23 cellular contexts compared by ENCODE assay signal in the genomic region with DNA sequence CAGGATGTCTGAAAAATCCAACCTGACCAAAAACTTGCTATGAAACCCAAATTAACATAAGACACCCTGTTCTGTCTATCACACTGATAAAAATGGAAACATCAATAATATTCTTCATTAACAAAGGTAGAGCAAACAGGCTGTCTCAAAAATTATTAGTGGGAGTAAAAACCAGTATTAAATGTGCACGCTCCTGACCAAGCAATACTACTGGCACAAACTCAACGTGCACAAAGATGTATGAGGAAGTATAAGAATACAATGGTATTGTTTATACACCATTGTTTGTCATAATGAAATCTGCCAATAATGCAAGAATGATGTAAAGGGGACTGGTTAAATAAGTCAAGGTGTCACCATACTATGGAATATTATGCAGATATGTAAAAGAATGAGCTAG.
DNase-seq lines count a peak whose midpoint lies in the region; ATAC-seq and TF ChIP-seq lines count a peak whose summit lies in the region.
"Had no signal": no experiment of that assay in that cellular context is flagged by ENCODE, and none has a peak within 500 bp of the region (broad histone marks: within the 10 kb centered on the region; RNA-seq: fewer than 3 reads in every experiment).

No MANE protein-coding gene starts in this region.

- H3K27me3 ChIP-seq in RWPE2 (ENCODE audit: insufficient read depth, poor library complexity, severe bottlenecking) (no peaks in the 10 kb centered on the region), esophagus muscularis mucosa (no peaks in the 10 kb centered on the region), stomach (no peaks in the 10 kb centered on the region)
- H3K27me3 ChIP-seq: left lung, ovary, upper lobe of left lung had no signal

- peaks cover 17% of the 10 kb centered on the region for H3K4me1 ChIP-seq in RWPE2 (ENCODE audit: insufficient read depth, poor library complexity, severe bottlenecking)
- H3K4me1 ChIP-seq in esophagus muscularis mucosa = peaks cover 10 to 19% (median 16%) of the 10 kb centered on the region in 4 donors
- H3K4me1 ChIP-seq in stomach = peaks cover 0 to 22% (median 14%) of the 10 kb centered on the region in 4 donors

- H3K4me3 ChIP-seq in RWPE2 (ENCODE audit: severe bottlenecking) = no peak overlapping the region
- H3K4me3 ChIP-seq in esophagus muscularis mucosa = no peak overlapping the region
- H3K4me3 ChIP-seq in stomach = no peak overlapping the region
- H3K4me3 ChIP-seq: left lung, mucosa of descending colon, ovary, upper lobe of left lung had no signal

- H3K9me3 Mint-ChIP-seq in HFFc6 = no peaks in the 10 kb centered on the region
- H3K9me3 Mint-ChIP-seq: natural killer cell treated with Interleukin-12 subunit alpha and Interleukin-12 subunit beta and Interleukin-15 and Interleukin-18, amount 100 ng/mL, for 72 hours had no signal

- H3K36me3 ChIP-seq in RWPE2 (ENCODE audit: low read depth) (no peaks in the 10 kb centered on the region), esophagus muscularis mucosa (no peaks in the 10 kb centered on the region), stomach (no peaks in the 10 kb centered on the region)
- H3K36me3 ChIP-seq: left lung, ovary, upper lobe of left lung had no signal

- no peak for TF ChIP-seq POLR2A in esophagus muscularis mucosa (IDR thresholded peaks at IDR 0.05; ENCODE audit: low read depth)
- TF ChIP-seq POLR2A in stomach (IDR thresholded peaks at IDR 0.05) = no peak

- H3K4me3 Mint-ChIP-seq in HFFc6 = peak overlapping the region; percentile 55
- H3K4me3 Mint-ChIP-seq: activated naive CD8-positive, alpha-beta T cell; CD4-positive, CD25-positive, alpha-beta regulatory T cell; natural killer cell treated with Interleukin-12 subunit alpha and Interleukin-12 subunit beta and Interleukin-15 and Interleukin-18, amount 100 ng/mL, for 72 hours; T-helper 17 cell had no signal

- ATAC-seq in RWPE2 (ENCODE audit: low read depth) (no peak), left colon (no peak)
- ATAC-seq: HCT116; natural killer cell treated with Interleukin-12 subunit alpha and Interleukin-12 subunit beta and Interleukin-15 and Interleukin-18, amount 100 ng/mL, for 72 hours; T-helper 17 cell had no signal

- no peak for TF ChIP-seq CTCF in HFFc6 (IDR thresholded peaks at IDR 0.05)
- no peak for TF ChIP-seq CTCF in RWPE2 (IDR thresholded peaks at IDR 0.05; ENCODE audit: poor library complexity, severe bottlenecking)
- TF ChIP-seq CTCF in esophagus muscularis mucosa (IDR thresholded peaks at IDR 0.05) = no peak
- no peak for TF ChIP-seq CTCF in stomach (IDR thresholded peaks at IDR 0.05)

- H3K9me3 ChIP-seq in RWPE2 (ENCODE audit: severe bottlenecking) (no peaks in the 10 kb centered on the region), esophagus muscularis mucosa (no peaks in the 10 kb centered on the region), stomach (peaks cover 0 to 4% (median 0%) of the 10 kb centered on the region in 4 donors)
- H3K9me3 ChIP-seq: left lung, mucosa of descending colon, ovary, upper lobe of left lung had no signal

- no peak for TF ChIP-seq EP300 in esophagus muscularis mucosa (IDR thresholded peaks at IDR 0.05)
- TF ChIP-seq EP300 in stomach (IDR thresholded peaks at IDR 0.05) = no peak

- 43% methylated on average over 2 of the region's 2 CpGs for WGBS in esophagus muscularis mucosa
- WGBS in stomach, 5 donors = 16 to 31% (median 26%) methylated on average over 2 of the region's 2 CpGs

- H3K27ac Mint-ChIP-seq in HFFc6 = peak overlapping the region; percentile 79
- H3K27ac Mint-ChIP-seq: activated naive CD8-positive, alpha-beta T cell; CD4-positive, CD25-positive, alpha-beta regulatory T cell; natural killer cell treated with Interleukin-12 subunit alpha and Interleukin-12 subunit beta and Interleukin-15 and Interleukin-18, amount 100 ng/mL, for 72 hours; T-helper 17 cell had no signal

- no peaks in the 10 kb centered on the region for H3K27me3 Mint-ChIP-seq in HFFc6 (ENCODE audit: insufficient read depth)
- H3K27me3 Mint-ChIP-seq: activated naive CD8-positive, alpha-beta T cell; T-helper 17 cell had no signal

- no peak for DNase-seq in HFFc6
- no peak for DNase-seq in RWPE2 (ENCODE audit: low spot score)
- DNase-seq in esophagus muscularis mucosa (ENCODE audit: extremely low spot score) = no peak
- DNase-seq in stomach = no peak
- no peak for DNase-seq in NCI-H1092 treated with DMSO at 0.1 percent for 48 hours (lab: John Stamatoyannopoulos, UW)
- no peak for DNase-seq in T-helper 9 cell
- DNase-seq in left colon = no peak
- DNase-seq: activated CD4-positive, alpha-beta T cell treated with anti-CD3 and anti-CD28 coated beads for 48 hours; activated CD8-positive, alpha-beta memory T cell treated with anti-CD3 and anti-CD28 coated beads for 24 hours; activated effector memory CD4-positive, alpha-beta T cell treated with Interleukin-2 at 50 U/mL for 16 hours; CD4-positive, CD25-positive, alpha-beta regulatory T cell; KBM-7; NCI-H1417 treated with DMSO at 0.1 percent for 48 hours; NCI-H446 treated with DMSO at 0.1 percent for 48 hours; retina; T-helper 17 cell had no signal

- H3K36me3 Mint-ChIP-seq in HFFc6 (ENCODE audit: low read depth) = no peaks in the 10 kb centered on the region
- H3K36me3 Mint-ChIP-seq: activated naive CD8-positive, alpha-beta T cell; CD4-positive, CD25-positive, alpha-beta regulatory T cell; natural killer cell treated with Interleukin-12 subunit alpha and Interleukin-12 subunit beta and Interleukin-15 and Interleukin-18, amount 100 ng/mL, for 72 hours had no signal

- intact Hi-C loops in esophagus muscularis mucosa (cut with DNase I) (no loop called here), stomach (cut with DNase I; ENCODE audit: low total_unique reads) (no loop called here), left colon (cut with DNase I, micrococcal nuclease) (no loop called here)

- H3K4me1 Mint-ChIP-seq in HFFc6 (ENCODE audit: low read depth) = peaks cover 48% of the 10 kb centered on the region
- H3K4me1 Mint-ChIP-seq: CD4-positive, CD25-positive, alpha-beta regulatory T cell; T-helper 17 cell had no signal

- peak overlapping the region; percentile 95 for H3K27ac ChIP-seq in RWPE2 (ENCODE audit: poor library complexity, severe bottlenecking)
- H3K27ac ChIP-seq in esophagus muscularis mucosa (replicated peaks in 1 of 4) = peak overlapping the region in 3 of 4 donors; percentile 15 to 55 (median 53)
- peak overlapping the region in 3 of 5 donors; percentile 51 to 67 (median 63) for H3K27ac ChIP-seq in stomach
- H3K27ac ChIP-seq: left lung, ovary had no signal
